In genomic region chr10:125060851-125061556, GRCh38 we compare ENCODE assay signal across 8 cellular contexts.
A peak's percentile ranks its signal among the peaks of the same experiment; 100 is the strongest.
DNase-seq lines count a peak whose midpoint lies in the region; ATAC-seq, FAIRE-seq and TF ChIP-seq lines count a peak whose summit lies in the region.

No MANE protein-coding gene starts in this region.

- H2AFZ ChIP-seq in HCT116 (ENCODE audit: low read depth, low read length, poor library complexity, severe bottlenecking): no peak overlapping the region
- H2AFZ ChIP-seq in smooth muscle cell (ENCODE audit: low read depth): no peak overlapping the region

- no peak for TF ChIP-seq POLR2A in HCT116 (IDR thresholded peaks at IDR 0.05; ENCODE audit: borderline replicate concordance, extremely low read depth, insufficient read depth, insufficient read length)

- peaks cover 98 to 100% (median 99%) of the 10 kb centered on the region in 10 experiments for H3K4me1 ChIP-seq in BLaER1 treated with 17β-estradiol and CSF1 and Interleukin-3, amounts not matched to agents 10 nM and 100 nM
- H3K4me1 ChIP-seq in HCT116 (ENCODE audit: control insufficient read depth in 1 of 2, insufficient read depth in 2 of 2, low read length in 2 of 2) (peaks cover 39 to 55% of the 10 kb centered on the region in 2 experiments), SJSA1 (replicated peaks) (peaks cover 74% of the 10 kb centered on the region), kidney (ENCODE audit: control insufficient read depth in 1 of 2, insufficient read depth in 1 of 2, low read depth in 1 of 2, low read length in 2 of 2) (peaks cover 79 to 90% of the 10 kb centered on the region in 2 donors), smooth muscle cell (ENCODE audit: low read depth) (peaks cover 47% of the 10 kb centered on the region)

- POLR2A ChIA-PET in HCT116 (lab: Charles Lee): interaction anchor here (1.3 to 1.8 kb wide), 2 partner anchors 15 to 24 kb away, joined by 3 to 4 read pairs; no protein-coding TSS in a partner anchor

- no peak for FAIRE-seq in kidney (lab: Jason Lieb, UNC)

- peak overlapping the region; percentile 86 to 99 (median 93) for H3K4me2 ChIP-seq in BLaER1 treated with 17β-estradiol and CSF1 and Interleukin-3, amounts not matched to agents 10 nM and 100 nM
- H3K4me2 ChIP-seq in HCT116 (ENCODE audit: low read length) (peak overlapping the region; percentile 40), smooth muscle cell (no peak overlapping the region)

- TF ChIP-seq CTCF in HCT116 (IDR thresholded peaks at IDR 0.05 in 2 of 3, conservative IDR thresholded peaks at IDR 0.05 in 1 of 3; ENCODE audit: borderline replicate concordance in 1 of 3, insufficient read depth in 1 of 3, low read depth in 2 of 3, low read length in 2 of 3) (peak; percentile 85 to 96 (median 91)), cardiac fibroblast (IDR thresholded peaks at IDR 0.05; ENCODE audit: low read depth, low read length) (peak; percentile 82), kidney (IDR thresholded peaks at IDR 0.05; ENCODE audit: borderline replicate concordance, extremely low read depth, insufficient read depth) (peak; percentile 72), smooth muscle cell (IDR thresholded peaks at IDR 0.05; ENCODE audit: borderline replicate concordance, insufficient read depth, poor library complexity, severe bottlenecking) (peak; percentile 72)

- RAD21 ChIA-PET in HCT116 (lab: Charles Lee; ENCODE audit: low non-redundant PET in 1 of 2, low total read pairs in 2 of 2, uncharacterized antibody in 2 of 2, unreplicated experiment in 2 of 2): interaction anchor here in 1 of 2 experiments (1.0 kb wide), 1 partner anchor 13 kb away, joined by 4 read pairs; no protein-coding TSS in a partner anchor

- H3K9me3 ChIP-seq in BLaER1 treated with 17β-estradiol and CSF1 and Interleukin-3, amounts not matched to agents 10 nM and 100 nM (replicated peaks in 1 of 11): no peaks in the 10 kb centered on the region
- H3K9me3 ChIP-seq in HCT116 (ENCODE audit: control insufficient read depth in 1 of 2, insufficient read depth in 1 of 2, low read depth in 1 of 2, low read length in 2 of 2) (no peaks in the 10 kb centered on the region), SJSA1 (replicated peaks) (no peaks in the 10 kb centered on the region), kidney (ENCODE audit: control insufficient read depth in 1 of 2, low read length in 2 of 2) (no peaks in the 10 kb centered on the region), smooth muscle cell (replicated peaks; ENCODE audit: low read depth) (no peaks in the 10 kb centered on the region)

- peak overlapping the region; percentile 28 to 83 (median 76); a peak in 19 of 22 replicates for H3K9ac ChIP-seq in BLaER1 treated with 17β-estradiol and CSF1 and Interleukin-3, amounts not matched to agents 10 nM and 100 nM
- peak overlapping the region; percentile 10; the same call in 1 of the 2 replicates for H3K9ac ChIP-seq in HCT116 (ENCODE audit: low read length)
- H3K9ac ChIP-seq in kidney (ENCODE audit: low read length in 2 of 2): peak overlapping the region; percentile 19 to 29
- no peak overlapping the region for H3K9ac ChIP-seq in smooth muscle cell (ENCODE audit: low read depth)

- no TSS peak for BruUV-seq in HCT116 (replicated peaks; lab: Mats Ljungman, UMichigan)

- CTCF ChIA-PET in HCT116 (lab: Charles Lee): interaction anchor here (0.6 to 4.5 kb wide), 12 partner anchors 9 to 874 kb away, joined by 3 to 67 read pairs (median 4); no protein-coding TSS in a partner anchor

- peaks cover 93% of the 10 kb centered on the region for H3K79me2 ChIP-seq in HCT116 (ENCODE audit: insufficient read depth, low read length)
- H3K79me2 ChIP-seq in smooth muscle cell (ENCODE audit: low read depth): peaks cover 76% of the 10 kb centered on the region

- WGBS in smooth muscle cell (ENCODE audit: low lambda C conversion rate): 69% methylated on average over 19 of the region's 19 CpGs

- peaks cover 15% of the 10 kb centered on the region for H3F3A ChIP-seq in smooth muscle cell (ENCODE audit: low read depth)

- peaks cover 57 to 100% (median 97%) of the 10 kb centered on the region in 11 experiments for H4K20me1 ChIP-seq in BLaER1 treated with 17β-estradiol and CSF1 and Interleukin-3, amounts not matched to agents 10 nM and 100 nM
- H4K20me1 ChIP-seq in HCT116 (ENCODE audit: insufficient read depth) (peaks cover 8% of the 10 kb centered on the region; the same call in 1 of the 2 replicates), smooth muscle cell (ENCODE audit: low read depth) (peaks cover 100% of the 10 kb centered on the region)

- no peaks in the 10 kb centered on the region for H3K27me3 ChIP-seq in BLaER1 treated with 17β-estradiol and CSF1 and Interleukin-3, amounts not matched to agents 10 nM and 100 nM
- H3K27me3 ChIP-seq in HCT116 (ENCODE audit: insufficient read depth, low read length): no peaks in the 10 kb centered on the region
- H3K27me3 ChIP-seq in SJSA1 (replicated peaks): no peaks in the 10 kb centered on the region
- no peaks in the 10 kb centered on the region for H3K27me3 ChIP-seq in smooth muscle cell (ENCODE audit: low read depth)

- intact Hi-C loops in HCT116 (cut with micrococcal nuclease) (loop anchor here (5.0 kb wide), 3 partner anchors 61 to 529 kb away; no protein-coding TSS in a partner anchor), kidney (cut with DNase I) (no loop called here)

- peak; percentile 40 for DNase-seq in HCT116 (ENCODE audit: low read depth, low spot score)
- peak; percentile 85 to 88 for DNase-seq in SJSA1 (ENCODE audit: low read depth in 1 of 2, low spot score in 2 of 2)
- DNase-seq in cardiac fibroblast (ENCODE audit: low read depth in 2 of 2): peak; percentile 84 to 87
- DNase-seq in kidney: peak; percentile 92
- DNase-seq in smooth muscle cell (lab: John Stamatoyannopoulos, UW; ENCODE audit: unreplicated experiment): peak; percentile 12

- H3K9me2 ChIP-seq in HCT116 (ENCODE audit: insufficient read depth): no peaks in the 10 kb centered on the region

- peak overlapping the region in 9 of 10 experiments; percentile 17 to 58 (median 41); a peak in 14 of 20 replicates for H3K4me3 ChIP-seq in BLaER1 treated with 17β-estradiol and CSF1 and Interleukin-3, amounts not matched to agents 10 nM and 100 nM
- H3K4me3 ChIP-seq in HCT116 (replicated peaks in 1 of 2; ENCODE audit: low read depth in 1 of 2, low read length in 2 of 2) (no peak overlapping the region), SJSA1 (no peak overlapping the region), cardiac fibroblast (replicated peaks in 1 of 2; ENCODE audit: low read depth in 2 of 2, low read length in 2 of 2) (no peak overlapping the region), kidney (ENCODE audit: low read length in 2 of 2) (peak overlapping the region; percentile 22 to 46), smooth muscle cell (no peak overlapping the region)

- ATAC-seq in HCT116 (peak; percentile 84), GM19455 (IDR thresholded peaks at IDR 0.05; ENCODE audit: unreplicated experiment) (no peak), GM19035 (IDR thresholded peaks at IDR 0.05; ENCODE audit: unreplicated experiment) (no peak)

- H3K36me3 ChIP-seq in BLaER1 treated with 17β-estradiol and CSF1 and Interleukin-3, amounts not matched to agents 10 nM and 100 nM: peaks cover 5 to 41% (median 30%) of the 10 kb centered on the region in 11 experiments; a peak in 19 of 22 replicates
- no peaks in the 10 kb centered on the region; a peak in 2 of 4 replicates for H3K36me3 ChIP-seq in HCT116 (ENCODE audit: control insufficient read depth in 1 of 2, insufficient read depth in 2 of 2, low read length in 2 of 2)
- peaks cover 14% of the 10 kb centered on the region for H3K36me3 ChIP-seq in SJSA1
- peaks cover 0 to 4% of the 10 kb centered on the region in 2 donors for H3K36me3 ChIP-seq in kidney (ENCODE audit: control insufficient read depth in 1 of 2, insufficient read depth in 2 of 2, low read length in 2 of 2)
- H3K36me3 ChIP-seq in smooth muscle cell (ENCODE audit: low read depth): no peaks in the 10 kb centered on the region

- peak; percentile 86 for TF ChIP-seq RAD21 in HCT116 (IDR thresholded peaks at IDR 0.05; ENCODE audit: low read depth)

- peak overlapping the region in 10 of 11 experiments; percentile 39 to 94 (median 86); a peak in 20 of 22 replicates for H3K27ac ChIP-seq in BLaER1 treated with 17β-estradiol and CSF1 and Interleukin-3, amounts not matched to agents 10 nM and 100 nM
- H3K27ac ChIP-seq in HCT116 (ENCODE audit: low read depth, low read length): no peak overlapping the region
- peak overlapping the region; percentile 18; the same call in 1 of the 2 replicates for H3K27ac ChIP-seq in SJSA1
- H3K27ac ChIP-seq in kidney (ENCODE audit: low read depth in 2 of 2, low read length in 2 of 2): peak overlapping the region; percentile 72 to 90
- H3K27ac ChIP-seq in smooth muscle cell (ENCODE audit: low read depth): no peak overlapping the region

TF ChIP-seq in HCT116, 20 proteins besides CTCF, POLR2A, EP300 and RAD21 (continues in another document):
- peak; percentile 34; the same call in 1 of the 2 replicates for TF ChIP-seq CBX3 (IDR thresholded peaks at IDR 0.05; ENCODE audit: low read depth)
- TF ChIP-seq ZNF274 (IDR thresholded peaks at IDR 0.05; ENCODE audit: low read depth, low read length): no peak
- no peak for TF ChIP-seq REST (IDR thresholded peaks at IDR 0.05; ENCODE audit: low read depth)

Comparison
In these comparisons a context has a peak if more than half of its experiments do, and no peak if none do; other contexts are left out.
1. H3K27ac ChIP-seq: peak in BLaER1 treated with 17β-estradiol and CSF1 and Interleukin-3, amounts not matched to agents 10 nM and 100 nM (10 of 11), SJSA1 (single experiment) and kidney (2 of 2); none in HCT116 (single experiment) and smooth muscle cell (single experiment).
2. H3K4me3 ChIP-seq: peak in BLaER1 treated with 17β-estradiol and CSF1 and Interleukin-3, amounts not matched to agents 10 nM and 100 nM (9 of 10) and kidney (2 of 2); none in HCT116 (0 of 2), SJSA1 (single experiment), cardiac fibroblast (0 of 2) and smooth muscle cell (single experiment).
3. DNase-seq: peak in every context shown above with its lines; median percentile 92 in kidney; 86 in SJSA1; 86 in cardiac fibroblast; 40 in HCT116; 12 in smooth muscle cell.
4. Peak in every context shown above with its lines, with median percentiles within 50 percentile points of each other: CTCF ChIP-seq.